ENCODE assay signal across 8 cellular contexts in genomic region chr21:25341981-25342380, GRCh38.
"Had no signal": no experiment of that assay in that cellular context is flagged by ENCODE, and none has a peak within 500 bp of the region (broad histone marks: within the 10 kb centered on the region; RNA-seq: fewer than 3 reads in every experiment).

No MANE protein-coding gene starts in this region.

- H3K27ac Mint-ChIP-seq: GM23338, H9 had no signal

- H3K27ac ChIP-seq: GM23248 had no signal

- H3K4me3 ChIP-seq: GM23248, GM23338, HAP-1 had no signal

- H3K4me1 ChIP-seq: HAP-1 had no signal

- H2AFZ ChIP-seq: GM23338 had no signal

- ATAC-seq: GM23338, HCT116 had no signal

- H3K9me3 ChIP-seq: HAP-1 had no signal

- H3K4me3 Mint-ChIP-seq: GM23338, H9 had no signal

- H3K9ac ChIP-seq: GM23248 had no signal

- H3K4me2 ChIP-seq: GM23338 had no signal

- H3K36me3 ChIP-seq: HAP-1 had no signal

- H3K9me3 Mint-ChIP-seq: GM23338 had no signal

- DNase-seq: GM23248, GOT3, H7, H9, HCEC 1CT had no signal
